ENCODE assay signal across 8 cellular contexts in the genomic region with DNA sequence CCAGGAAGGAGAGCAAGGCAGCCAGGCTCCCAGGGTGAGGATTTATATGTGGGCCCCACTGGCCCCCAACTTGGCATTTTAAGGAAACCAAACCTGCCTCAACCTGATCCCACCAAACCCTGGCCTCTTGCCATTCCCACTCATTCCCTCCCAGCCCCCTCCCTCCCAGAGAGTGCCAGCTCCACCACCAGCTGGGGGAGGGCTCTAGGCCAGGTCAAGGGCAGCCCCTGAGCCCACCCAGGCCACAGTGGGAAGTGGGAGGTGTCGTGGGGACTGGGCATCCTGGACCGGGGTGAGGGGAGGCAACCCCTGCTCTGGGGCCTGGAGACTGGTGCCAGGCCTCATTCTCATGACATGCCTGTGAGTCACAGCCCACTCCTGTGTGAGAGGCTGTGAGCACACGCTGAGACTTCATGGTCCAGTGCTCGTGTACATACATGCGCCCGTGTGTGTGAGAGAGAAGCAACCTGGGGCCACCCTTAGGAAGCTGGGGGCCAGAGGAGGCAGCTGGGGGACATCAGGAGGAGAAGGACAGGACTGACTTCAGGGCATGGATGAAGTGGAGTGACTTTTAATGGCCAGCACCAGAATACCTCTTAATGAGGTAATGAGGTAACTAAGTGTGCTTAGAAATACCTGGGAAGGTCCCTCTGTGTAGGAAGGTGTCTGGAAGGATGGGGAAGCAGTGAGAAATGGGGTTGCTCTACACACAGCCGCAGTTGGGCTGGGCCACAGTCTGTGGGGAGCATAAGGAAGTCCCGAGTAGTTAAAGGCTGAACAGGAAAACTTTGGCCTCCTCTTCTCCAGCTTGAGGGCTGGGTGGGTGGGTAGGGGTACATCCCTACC. TPM values are rescaled to one million over a fixed set of nuclear protein-coding genes. Genes with fewer than 3 reads are reported as not detected.
A peak's percentile ranks its signal among the peaks of the same experiment; 100 is the strongest.
DNase-seq lines count a peak whose midpoint lies in the region; ATAC-seq and TF ChIP-seq lines count a peak whose summit lies in the region.

A gene (minus strand): TSS at position 316 of the 846 bp plus-strand sequence. CDS start 1,967 bp downstream, outside the sequence.

- TF ChIP-seq POLR2A in sigmoid colon (IDR thresholded peaks at IDR 0.05) = no peak

- peaks cover 56% of the 10 kb centered on the region for H3K4me1 ChIP-seq in Panc1 (ENCODE audit: control insufficient read depth, insufficient read depth, low read length)
- peaks cover 0 to 41% of the 10 kb centered on the region in 2 donors for H3K4me1 ChIP-seq in right atrium auricular region
- peaks cover 0 to 44% (median 40%) of the 10 kb centered on the region in 4 donors for H3K4me1 ChIP-seq in sigmoid colon

- no peaks in the 10 kb centered on the region for H3K27me3 Mint-ChIP-seq in activated naive CD8-positive, alpha-beta T cell

- intact Hi-C loops in Panc1 (cut with micrococcal nuclease; ENCODE audit: unreplicated experiment) (no loop called here), sigmoid colon (cut with DNase I) (loop anchor here (2.0 kb wide), 2 partner anchors 15 to 61 kb away; a partner anchor contains a TSS)

- CTCF ChIA-PET in Panc1 (lab: Charles Lee) = interaction anchor here (0.6 to 1.6 kb wide), 6 partner anchors 21 to 55 kb away, joined by 4 to 7 read pairs (median 6); a partner anchor contains a TSS

- H3K27me3 ChIP-seq in Panc1 (ENCODE audit: control insufficient read depth, insufficient read depth, low read length) (no peaks in the 10 kb centered on the region), right atrium auricular region (no peaks in the 10 kb centered on the region), sigmoid colon (no peaks in the 10 kb centered on the region)

- in situ Hi-C loops in Caki2 (cut with HindIII; ENCODE audit: low pct_unique_long_range_greater_than_20kb, low sequenced_read_pairs) (no loop called here), Panc1 (cut with HindIII; ENCODE audit: low pct_unique_long_range_greater_than_20kb, low sequenced_read_pairs) (no loop called here)

- BruUV-seq in Panc1 (replicated peaks; lab: Mats Ljungman, UMichigan) = no TSS peak

- no peak for TF ChIP-seq EP300 in sigmoid colon (IDR thresholded peaks at IDR 0.05)

- DNase-seq in Caki2 (ENCODE audit: low read depth) (peak; percentile 93), Panc1 (ENCODE audit: low read depth, low spot score) (peak; percentile 85), right atrium auricular region (ENCODE audit: low spot score) (peak; percentile 76), sigmoid colon (peak; percentile 84), GF-D8 (lab: John Stamatoyannopoulos, UW) (no peak)

- H3K9me3 Mint-ChIP-seq in activated naive CD8-positive, alpha-beta T cell (ENCODE audit: low read depth) = no peaks in the 10 kb centered on the region

- H3K27ac ChIP-seq in Panc1 (ENCODE audit: low read length) = peak within 1 kb of the TSS; percentile 100
- peak within 1 kb of the TSS; percentile 84 to 89 for H3K27ac ChIP-seq in right atrium auricular region
- H3K27ac ChIP-seq in sigmoid colon = peak within 1 kb of the TSS; percentile 90 to 97 (median 94)

- TF ChIP-seq CTCF in Panc1 (IDR thresholded peaks at IDR 0.05) (no peak), right atrium auricular region (IDR thresholded peaks at IDR 0.05) (no peak), sigmoid colon (IDR thresholded peaks at IDR 0.05) (no peak)

- POLR2A ChIA-PET in Panc1 (lab: Charles Lee) = interaction anchor here (0.5 to 2.0 kb wide), 7 partner anchors 21 to 1585 kb away, joined by 3 to 9 read pairs (median 3); a partner anchor contains a TSS

- peaks cover 30% of the 10 kb centered on the region for H3K4me1 Mint-ChIP-seq in activated naive CD8-positive, alpha-beta T cell (ENCODE audit: low read depth)

- no peaks in the 10 kb centered on the region for H3K36me3 Mint-ChIP-seq in activated naive CD8-positive, alpha-beta T cell

- peak within 1 kb of the TSS; percentile 99 for H3K27ac Mint-ChIP-seq in activated naive CD8-positive, alpha-beta T cell

- 22 to 36% methylated on average over 8 of the region's 8 CpGs for WGBS in sigmoid colon, 2 donors

- ATAC-seq in HG02678 (IDR thresholded peaks at IDR 0.05; ENCODE audit: unreplicated experiment) = peak; percentile 41
- peak; percentile 66 for ATAC-seq in Panc1
- no peak for ATAC-seq in GM21390 (IDR thresholded peaks at IDR 0.05; ENCODE audit: unreplicated experiment)

- H3K4me3 ChIP-seq in Panc1 (ENCODE audit: low read depth in 2 of 2, low read length in 2 of 2) (no peak within 1 kb of the TSS), right atrium auricular region (no peak within 1 kb of the TSS), sigmoid colon (no peak within 1 kb of the TSS)

- H3K36me3 ChIP-seq in Panc1 (ENCODE audit: control insufficient read depth, insufficient read depth, low read length) (no peaks in the 10 kb centered on the region), right atrium auricular region (no peaks in the 10 kb centered on the region), sigmoid colon (no peaks in the 10 kb centered on the region)

- H3K9me3 ChIP-seq in Panc1 (ENCODE audit: control insufficient read depth, insufficient read depth, low read depth, low read length) = no peaks in the 10 kb centered on the region
- no peaks in the 10 kb centered on the region for H3K9me3 ChIP-seq in right atrium auricular region
- H3K9me3 ChIP-seq in sigmoid colon = no peaks in the 10 kb centered on the region

- H3K4me3 Mint-ChIP-seq in activated naive CD8-positive, alpha-beta T cell = peak within 1 kb of the TSS; percentile 78

RNA-seq across cellular contexts. Expression of the gene that starts here (rescaled TPM):
- total RNA-seq in Caki2 (2014; rRNA removed; shearing (Covaris generic); ENCODE audit: low replicate concordance) = 10.0 and 24.4 TPM in 2 replicates
- 6.2 TPM for total RNA-seq in Panc1 (2021; ENCODE audit: unreplicated experiment)
- polyA plus RNA-seq in Panc1 (2012; ENCODE audit: insufficient read length) = 10.7 TPM
- total RNA-seq in right atrium auricular region = not detected
- 1 to 10 TPM in 1 of 4 donors, under 1 TPM in 1, not detected in 2; 0.68 to 1.8 TPM for total RNA-seq in sigmoid colon
- 10 to 100 TPM in 1 of 3 donors, 1 to 10 TPM in 2; 1.8 to 16.2 (median 2.3) TPM for polyA plus RNA-seq in sigmoid colon

Comparison
In these comparisons a context has a peak if more than half of its experiments do, and no peak if none do; other contexts are left out.
1. Peak in DNase-seq and H3K27ac ChIP-seq in right atrium auricular region; RNA of the gene not detected or under 1 TPM.